In genomic region chr20:38854654-38855066, GRCh38 we compare ENCODE assay signal across 2 cellular contexts.
TF ChIP-seq lines count a peak whose summit lies in the region.

No MANE protein-coding gene starts in this region.

TF ChIP-seq in WTC11, 78 proteins besides CTCF, POLR2A, EP300 and RAD21:
- TF ChIP-seq ZNF416 (CRISPR knock-in tag; IDR thresholded peaks at IDR 0.05) (no peak), ATF1 (CRISPR knock-in tag; IDR thresholded peaks at IDR 0.05) (no peak), GTF2I (CRISPR knock-in tag; conservative IDR thresholded peaks at IDR 0.05) (0 out of 2 replicates have a peak, but pooled peaks have one; percentile 16)

TF ChIP-seq in H1, 55 proteins besides CTCF, POLR2A, EP300 and RAD21:
- no peak for TF ChIP-seq USF2 (IDR thresholded peaks at IDR 0.05; ENCODE audit: low read length)
- no peak for TF ChIP-seq TAF1 (IDR thresholded peaks at IDR 0.05; ENCODE audit: low read depth, low read length)
- no peak for TF ChIP-seq RXRA (IDR thresholded peaks at IDR 0.05; ENCODE audit: insufficient read depth, low read depth, low read length)
- no peak for TF ChIP-seq CTBP2 (IDR thresholded peaks at IDR 0.05; ENCODE audit: borderline replicate concordance, insufficient read depth, insufficient read length, low read length)
- no peak for TF ChIP-seq NANOG (IDR thresholded peaks at IDR 0.05; ENCODE audit: insufficient read depth, low read depth, low read length, poor library complexity, severe bottlenecking)
- no peak; a peak in 1 of 4 replicates for TF ChIP-seq HDAC2 (IDR thresholded peaks at IDR 0.05; ENCODE audit: borderline replicate concordance in 1 of 2, low read depth in 2 of 2, low read length in 2 of 2)
- TF ChIP-seq POLR2AphosphoS5 (IDR thresholded peaks at IDR 0.05; ENCODE audit: low read depth, low read length), result no peak
- TF ChIP-seq RNF2 (IDR thresholded peaks at IDR 0.05; ENCODE audit: borderline replicate concordance, low read depth, low read length, missing control alignments, poor library complexity, severe bottlenecking), result no peak
- TF ChIP-seq MAFK (IDR thresholded peaks at IDR 0.05; ENCODE audit: low read depth, low read length), result peak; percentile 51; the same call in 1 of the 2 replicates
- TF ChIP-seq BACH1 (IDR thresholded peaks at IDR 0.05; ENCODE audit: low read length), result peak; percentile 54; the same call in 1 of the 2 replicates
- no peak for TF ChIP-seq EGR1 (IDR thresholded peaks at IDR 0.05; ENCODE audit: borderline replicate concordance, low read depth, low read length)
- no peak for TF ChIP-seq POU5F1 (IDR thresholded peaks at IDR 0.05; ENCODE audit: low read depth, low read length)
- TF ChIP-seq HDAC6 (IDR thresholded peaks at IDR 0.05; ENCODE audit: low read depth, low read length), result no peak
- TF ChIP-seq PHF8 (conservative IDR thresholded peaks at IDR 0.05; ENCODE audit: low read depth, low read length), result no peak
- TF ChIP-seq KDM1A (IDR thresholded peaks at IDR 0.05; ENCODE audit: borderline replicate concordance, low read length), result peak; percentile 79
- no peak for TF ChIP-seq CHD7 (IDR thresholded peaks at IDR 0.05; ENCODE audit: insufficient replicate concordance, low read length)
- no peak for TF ChIP-seq E2F6 (IDR thresholded peaks at IDR 0.05)
